In genomic region chr2:27264753-27265535, GRCh38 we compare ENCODE assay signal across 1 cellular context.
TF ChIP-seq lines count a peak whose summit lies in the region.

No MANE protein-coding gene starts in this region.

TF ChIP-seq in HepG2, 621 proteins besides CTCF, POLR2A, EP300 and RAD21 (continued from another document and continues in another):
- TF ChIP-seq TBL1XR1 (IDR thresholded peaks at IDR 0.05; ENCODE audit: borderline replicate concordance, low read length, partially characterized antibody) (no peak), ZNF432 (CRISPR knock-in tag; IDR thresholded peaks at IDR 0.05; ENCODE audit: borderline replicate concordance) (no peak), MEF2D (CRISPR knock-in tag; IDR thresholded peaks at IDR 0.05) (0 out of 2 replicates have a peak, but pooled peaks have one; percentile 46), SRF (IDR thresholded peaks at IDR 0.05; ENCODE audit: low read depth, low read length) (no peak), WIZ (CRISPR knock-in tag; IDR thresholded peaks at IDR 0.05) (no peak), ZNF318 (CRISPR knock-in tag; IDR thresholded peaks at IDR 0.05) (no peak), JARID2 (CRISPR knock-in tag; IDR thresholded peaks at IDR 0.05; ENCODE audit: insufficient replicate concordance) (no peak), AHDC1 (CRISPR knock-in tag; IDR thresholded peaks at IDR 0.05; ENCODE audit: borderline replicate concordance) (no peak), HNRNPK (IDR thresholded peaks at IDR 0.05; ENCODE audit: low read depth, low read length, poor library complexity, severe bottlenecking) (no peak), LCORL (IDR thresholded peaks at IDR 0.05) (no peak), LCORL (CRISPR knock-in tag; IDR thresholded peaks at IDR 0.05) (peak; percentile 68; the same call in 1 of the 2 replicates), ZNF773 (CRISPR knock-in tag; IDR thresholded peaks at IDR 0.05; ENCODE audit: borderline replicate concordance) (no peak), ZBTB38 (CRISPR knock-in tag; IDR thresholded peaks at IDR 0.05) (peak; percentile 61; the same call in 1 of the 2 replicates), MYC (CRISPR knock-in tag; IDR thresholded peaks at IDR 0.05; ENCODE audit: borderline replicate concordance) (peak; percentile 90), CHCHD3 (CRISPR knock-in tag; IDR thresholded peaks at IDR 0.05) (no peak), TBP (CRISPR knock-in tag; IDR thresholded peaks at IDR 0.05) (no peak), ZNF710 (CRISPR knock-in tag; IDR thresholded peaks at IDR 0.05; ENCODE audit: borderline replicate concordance) (peak; percentile 58; the same call in 1 of the 2 replicates), ZNF407 (CRISPR knock-in tag; IDR thresholded peaks at IDR 0.05; ENCODE audit: not compliant biosample characterization) (no peak), IRX3 (CRISPR knock-in tag; IDR thresholded peaks at IDR 0.05; ENCODE audit: borderline replicate concordance, low read depth) (no peak), RFX3 (CRISPR knock-in tag; IDR thresholded peaks at IDR 0.05) (no peak), ZNF746 (CRISPR knock-in tag; IDR thresholded peaks at IDR 0.05) (peak; percentile 97), EED (CRISPR knock-in tag; IDR thresholded peaks at IDR 0.05) (peak; percentile 81), PHF20 (CRISPR knock-in tag; IDR thresholded peaks at IDR 0.05) (peak; percentile 41; the same call in 1 of the 2 replicates), TRIM24 (CRISPR knock-in tag; IDR thresholded peaks at IDR 0.05) (no peak), ZNF160 (CRISPR knock-in tag; IDR thresholded peaks at IDR 0.05) (no peak), ZFP62 (CRISPR knock-in tag; IDR thresholded peaks at IDR 0.05) (no peak), RFXAP (CRISPR knock-in tag; IDR thresholded peaks at IDR 0.05; ENCODE audit: borderline replicate concordance) (peak; percentile 53; the same call in 1 of the 2 replicates), ZNF343 (CRISPR knock-in tag; IDR thresholded peaks at IDR 0.05) (peak; percentile 67; the same call in 1 of the 2 replicates), RELA (CRISPR knock-in tag; IDR thresholded peaks at IDR 0.05) (peak; percentile 66; the same call in 1 of the 2 replicates), ZNF296 (CRISPR knock-in tag; conservative IDR thresholded peaks at IDR 0.05) (no peak), ZC3H4 (CRISPR knock-in tag; IDR thresholded peaks at IDR 0.05; ENCODE audit: borderline replicate concordance) (0 out of 2 replicates have a peak, but pooled peaks have one; percentile 62), ZNF670 (CRISPR knock-in tag; IDR thresholded peaks at IDR 0.05; ENCODE audit: borderline replicate concordance) (no peak), ZNF543 (CRISPR knock-in tag; IDR thresholded peaks at IDR 0.05) (no peak), AHR (CRISPR knock-in tag; IDR thresholded peaks at IDR 0.05) (0 out of 2 replicates have a peak, but pooled peaks have one; percentile 63)
